ENCODE assay signal across 17 cellular contexts in genomic region chr1:44108241-44108640, GRCh38. TPM values are rescaled to one million over a fixed set of nuclear protein-coding genes. Genes with fewer than 3 reads are reported as not detected.
A peak's percentile ranks its signal among the peaks of the same experiment; 100 is the strongest.
DNase-seq lines count a peak whose midpoint lies in the region; ATAC-seq and TF ChIP-seq lines count a peak whose summit lies in the region.
"Had no signal": no experiment of that assay in that cellular context is flagged by ENCODE, and none has a peak within 500 bp of the region (broad histone marks: within the 10 kb centered on the region; RNA-seq: fewer than 3 reads in every experiment).

No MANE protein-coding gene starts in this region.

- H3K9me2 ChIP-seq in GM23248 (ENCODE audit: insufficient read depth), result no peaks in the 10 kb centered on the region

- peaks cover 9% of the 10 kb centered on the region; the same call in 1 of the 2 replicates for H3K4me1 ChIP-seq in GM23248 (ENCODE audit: insufficient read depth)
- H3K4me1 ChIP-seq in fibroblast of lung (ENCODE audit: control insufficient read depth, extremely low read depth, insufficient read depth, low read length), result no peaks in the 10 kb centered on the region
- H3K4me1 ChIP-seq: SJSA1 had no signal

- no peaks in the 10 kb centered on the region for H3K27me3 ChIP-seq in GM23248 (replicated peaks; ENCODE audit: insufficient read depth)
- no peaks in the 10 kb centered on the region for H3K27me3 ChIP-seq in fibroblast of lung (ENCODE audit: control insufficient read depth, insufficient read depth, low read length)
- H3K27me3 ChIP-seq: SJSA1 had no signal

- 0 out of 2 replicates have a peak, but pooled peaks cover 8% of the 10 kb centered on the region for H3F3A ChIP-seq in GM23248 (ENCODE audit: insufficient read depth)

- ATAC-seq in SK-N-SH treated with all-trans-retinoic acid at 6 μM for 48 hours (peak; percentile 65), GM18858 (IDR thresholded peaks at IDR 0.05; ENCODE audit: unreplicated experiment) (no peak)
- ATAC-seq: right cardiac atrium had no signal

- H3K4me3 ChIP-seq in GM23248 (peak overlapping the region; percentile 30; the same call in 1 of the 2 replicates), fibroblast of lung (replicated peaks in 1 of 4; ENCODE audit: control extremely low read depth in 1 of 4, insufficient read depth in 1 of 4, low read depth in 3 of 4, low read length in 4 of 4) (no peak overlapping the region)
- H3K4me3 ChIP-seq: SJSA1 had no signal

- H2AFZ ChIP-seq in GM23248, result peak overlapping the region; percentile 71
- H2AFZ ChIP-seq in fibroblast of lung (ENCODE audit: low read length), result peak overlapping the region; percentile 40

- 65 to 80% methylated on average over 1 of the region's 1 CpG for WGBS in GM23248 (ENCODE audit: low coverage in 1 of 2, low lambda C conversion rate in 2 of 2, missing lambda C conversion rate in 2 of 2), 2 experiments

- DNase-seq in GM23248 (peak; percentile 61), fibroblast of lung (ENCODE audit: low read depth in 2 of 2) (peak; percentile 41 to 83), stromal cell of bone marrow (ENCODE audit: low read depth) (peak; percentile 39), RPMI8226 (no peak)
- DNase-seq in stimulated activated naive CD4-positive, alpha-beta T cell treated with Interleukin-2 at 50 U/mL for 16 hours (lab: John Stamatoyannopoulos, UW), result no peak
- DNase-seq: activated CD4-positive, alpha-beta T cell treated with anti-CD3 and anti-CD28 coated beads for 48 hours; central memory CD4-positive, alpha-beta T cell; glutamatergic neuron; KBM-7; NCI-H1417 treated with DMSO at 0.1 percent for 48 hours; NK-92 treated with Interleukin-12 subunit alpha and Interleukin-12 subunit beta, amount 100 ng/mL, for 24 hours; right cardiac atrium had no signal

- H3K4me2 ChIP-seq in GM23248 (ENCODE audit: unreplicated experiment) (peak overlapping the region; percentile 75), fibroblast of lung (ENCODE audit: extremely low read depth, insufficient read depth, low read length) (peak overlapping the region; percentile 63)

- H3K9me3 ChIP-seq in GM23248 (ENCODE audit: low read depth) (no peaks in the 10 kb centered on the region), fibroblast of lung (ENCODE audit: control insufficient read depth, insufficient read depth, low read depth, low read length) (no peaks in the 10 kb centered on the region)
- H3K9me3 ChIP-seq: SJSA1 had no signal

- in situ Hi-C loops in GM23248 (cut with MboI), result no loop called here

- H3K9ac ChIP-seq in GM23248 (no peak overlapping the region), fibroblast of lung (ENCODE audit: insufficient read depth, low read length) (no peak overlapping the region)

- H4K20me1 ChIP-seq in GM23248 (ENCODE audit: insufficient read depth) (no peaks in the 10 kb centered on the region), fibroblast of lung (ENCODE audit: control insufficient read depth, extremely low read depth, insufficient read depth, low read length) (no peaks in the 10 kb centered on the region)

- H3K36me3 ChIP-seq in GM23248 (ENCODE audit: low read depth), result no peaks in the 10 kb centered on the region
- H3K36me3 ChIP-seq in fibroblast of lung (ENCODE audit: control insufficient read depth, insufficient read depth, low read length), result no peaks in the 10 kb centered on the region
- H3K36me3 ChIP-seq: SJSA1 had no signal

- no peak for TF ChIP-seq CTCF in fibroblast of lung (conservative IDR thresholded peaks at IDR 0.05 in 1 of 2, IDR thresholded peaks at IDR 0.05 in 1 of 2; ENCODE audit: low read depth in 1 of 2, low read length in 2 of 2)

- H3K27ac ChIP-seq in GM23248, result no peak overlapping the region
- no peak overlapping the region for H3K27ac ChIP-seq in fibroblast of lung (ENCODE audit: insufficient read depth, low read length)
- H3K27ac ChIP-seq: SJSA1 had no signal

- H3K79me2 ChIP-seq in GM23248 (ENCODE audit: insufficient read depth) (no peaks in the 10 kb centered on the region), fibroblast of lung (ENCODE audit: control insufficient read depth, insufficient read depth, low read length) (no peaks in the 10 kb centered on the region)

TF ChIP-seq in SK-N-SH treated with all-trans-retinoic acid at 6 μM for 48 hours, 23 proteins besides CTCF, POLR2A, EP300 and RAD21:
- TF ChIP-seq ISL1 (CRISPR knock-in tag; IDR thresholded peaks at IDR 0.05) (no peak), RARB (CRISPR knock-in tag; IDR thresholded peaks at IDR 0.05) (no peak), PPARA (CRISPR knock-in tag; IDR thresholded peaks at IDR 0.05; ENCODE audit: borderline replicate concordance) (no peak), ZNF8 (CRISPR knock-in tag; IDR thresholded peaks at IDR 0.05) (no peak), SNAI2 (CRISPR knock-in tag; IDR thresholded peaks at IDR 0.05) (no peak), OSR1 (CRISPR knock-in tag; IDR thresholded peaks at IDR 0.05) (no peak), ZC3H10 (CRISPR knock-in tag; IDR thresholded peaks at IDR 0.05) (no peak), BACH2 (CRISPR knock-in tag; IDR thresholded peaks at IDR 0.05; ENCODE audit: borderline replicate concordance) (no peak), ZFP30 (CRISPR knock-in tag; IDR thresholded peaks at IDR 0.05) (no peak)
- TF ChIP-seq, protein P1, sequence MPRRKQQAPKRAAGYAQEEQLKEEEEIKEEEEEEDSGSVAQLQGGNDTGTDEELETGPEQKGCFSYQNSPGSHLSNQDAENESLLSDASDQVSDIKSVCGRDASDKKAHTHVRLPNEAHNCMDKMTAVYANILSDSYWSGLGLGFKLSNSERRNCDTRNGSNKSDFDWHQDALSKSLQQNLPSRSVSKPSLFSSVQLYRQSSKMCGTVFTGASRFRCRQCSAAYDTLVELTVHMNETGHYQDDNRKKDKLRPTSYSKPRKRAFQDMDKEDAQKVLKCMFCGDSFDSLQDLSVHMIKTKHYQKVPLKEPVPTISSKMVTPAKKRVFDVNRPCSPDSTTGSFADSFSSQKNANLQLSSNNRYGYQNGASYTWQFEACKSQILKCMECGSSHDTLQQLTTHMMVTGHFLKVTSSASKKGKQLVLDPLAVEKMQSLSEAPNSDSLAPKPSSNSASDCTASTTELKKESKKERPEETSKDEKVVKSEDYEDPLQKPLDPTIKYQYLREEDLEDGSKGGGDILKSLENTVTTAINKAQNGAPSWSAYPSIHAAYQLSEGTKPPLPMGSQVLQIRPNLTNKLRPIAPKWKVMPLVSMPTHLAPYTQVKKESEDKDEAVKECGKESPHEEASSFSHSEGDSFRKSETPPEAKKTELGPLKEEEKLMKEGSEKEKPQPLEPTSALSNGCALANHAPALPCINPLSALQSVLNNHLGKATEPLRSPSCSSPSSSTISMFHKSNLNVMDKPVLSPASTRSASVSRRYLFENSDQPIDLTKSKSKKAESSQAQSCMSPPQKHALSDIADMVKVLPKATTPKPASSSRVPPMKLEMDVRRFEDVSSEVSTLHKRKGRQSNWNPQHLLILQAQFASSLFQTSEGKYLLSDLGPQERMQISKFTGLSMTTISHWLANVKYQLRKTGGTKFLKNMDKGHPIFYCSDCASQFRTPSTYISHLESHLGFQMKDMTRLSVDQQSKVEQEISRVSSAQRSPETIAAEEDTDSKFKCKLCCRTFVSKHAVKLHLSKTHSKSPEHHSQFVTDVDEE (CRISPR knock-in tag; IDR thresholded peaks at IDR 0.05), result no peak
TF ChIP-seq in SK-N-SH treated with all-trans-retinoic acid at 6 μM for 48 hours: peak in this region for 0.

RNA-seq across cellular contexts. Expression of gene KLF17, which starts 10.4 kb away (rescaled TPM):
- total RNA-seq in GM23248 (2014; rRNA removed; shearing (Covaris generic)), result 0.11 and 0.13 TPM in 2 replicates
- 0.08 and 0.09 TPM in 2 replicates for polyA plus RNA-seq in GM23248 (2016; fragmentation: Nextera tagmentation; extraction: Ambion mirVana)
- total RNA-seq in fibroblast of lung, result under 0.01 and 0.50 TPM in 2 replicates
- 0.05 and 0.20 TPM in 2 replicates for polyA plus RNA-seq in fibroblast of lung
- 0.20 TPM in 1 of 2 replicates, not detected in the other for polyA plus RNA-seq in fibroblast of lung (2012)
- 0.22 TPM in 1 of 2 replicates, not detected in the other for polyA minus RNA-seq in fibroblast of lung (ENCODE audit: low replicate concordance)
- total RNA-seq: mesothelial cell of epicardium, right cardiac atrium, SJSA1 had no signal
- polyA plus RNA-seq: right cardiac atrium had no signal

RNA-seq across cellular contexts. Expression of gene KLF18, which starts 33.2 kb away (rescaled TPM):
- total RNA-seq in GM23248 (2014; rRNA removed; shearing (Covaris generic)), result not detected in 2 replicates
- polyA plus RNA-seq in GM23248 (2016; fragmentation: Nextera tagmentation; extraction: Ambion mirVana), result not detected in 2 replicates
- total RNA-seq in fibroblast of lung, result not detected in 2 replicates
- polyA plus RNA-seq in fibroblast of lung, result not detected in 2 replicates
- polyA plus RNA-seq in fibroblast of lung (2012), result not detected in 2 replicates
- polyA minus RNA-seq in fibroblast of lung (ENCODE audit: low replicate concordance), result not detected in 2 replicates
- total RNA-seq: mesothelial cell of epicardium, right cardiac atrium, SJSA1, temporal lobe had no signal
- polyA plus RNA-seq: right cardiac atrium had no signal

Comparison
In these comparisons a context has a peak if more than half of its experiments do, and no peak if none do; other contexts are left out.
1. DNase-seq: peak in GM23248 (single experiment), fibroblast of lung (2 of 2) and stromal cell of bone marrow (single experiment); none in RPMI8226 (single experiment) and stimulated activated naive CD4-positive, alpha-beta T cell treated with Interleukin-2 at 50 U/mL for 16 hours (single experiment).